In the genomic region with DNA sequence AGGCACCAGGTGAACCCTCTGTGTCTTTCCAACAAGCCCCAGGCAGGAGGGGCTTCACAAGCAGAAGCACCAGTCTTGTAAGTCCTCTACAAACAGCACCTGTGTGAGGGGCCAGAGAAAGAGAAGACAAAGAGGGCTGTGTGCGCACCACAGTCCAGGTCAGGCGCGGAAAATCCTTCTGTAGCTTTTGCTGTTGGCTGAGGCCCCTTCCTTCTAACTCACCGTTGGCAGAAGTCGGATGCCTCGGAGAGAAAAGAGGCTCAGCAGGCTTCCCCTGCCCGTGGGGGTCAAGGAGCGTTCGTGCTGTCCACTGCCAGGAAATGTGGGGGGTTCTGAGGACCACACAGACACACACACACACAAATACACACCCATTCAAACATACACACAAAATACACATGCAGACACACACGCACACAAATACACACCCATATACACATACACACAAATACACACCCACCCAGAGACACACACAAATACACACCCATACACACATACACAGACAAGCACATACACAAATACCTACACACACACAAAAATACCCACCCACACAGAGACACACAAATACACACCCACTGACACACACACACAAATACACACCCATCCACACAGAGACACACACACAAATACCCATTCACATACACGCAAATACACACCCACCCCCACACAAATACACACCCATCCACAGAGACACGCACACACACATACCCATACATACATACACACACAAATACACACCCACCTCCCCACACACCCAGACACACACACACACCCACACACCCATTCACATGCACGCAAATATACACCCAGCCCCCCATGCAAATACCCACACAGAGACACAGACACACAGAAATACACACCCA, we compare ENCODE assay signal across 12 cellular contexts. TPM values are rescaled to one million over a fixed set of nuclear protein-coding genes. Genes with fewer than 3 reads are reported as not detected.
DNase-seq lines count a peak whose midpoint lies in the region; ATAC-seq, FAIRE-seq and TF ChIP-seq lines count a peak whose summit lies in the region.
"Had no signal": no experiment of that assay in that cellular context is flagged by ENCODE, and none has a peak within 500 bp of the region (broad histone marks: within the 10 kb centered on the region; RNA-seq: fewer than 3 reads in every experiment).

No MANE protein-coding gene starts in this region.

- H3K4me3 Mint-ChIP-seq in Calu3 (ENCODE audit: low read depth, unreplicated experiment), result peak overlapping the region; percentile 52
- H3K4me3 Mint-ChIP-seq in natural killer cell treated with Interleukin-12 subunit alpha and Interleukin-12 subunit beta and Interleukin-15 and Interleukin-18, amount 100 ng/mL, for 72 hours, result no peak overlapping the region
- no peak overlapping the region for H3K4me3 Mint-ChIP-seq in GM23338
- H3K4me3 Mint-ChIP-seq in osteocyte (ENCODE audit: unreplicated experiment), result no peak overlapping the region
- H3K4me3 Mint-ChIP-seq: activated CD4-positive, alpha-beta memory T cell treated with anti-CD3 and anti-CD28 coated beads for 36 hours had no signal

- no peak for TF ChIP-seq EP300 in K562 (IDR thresholded peaks at IDR 0.05; ENCODE audit: low read length)

- H4K20me1 ChIP-seq in K562 (replicated peaks; ENCODE audit: control insufficient read depth, insufficient read depth, low read length) (no peaks in the 10 kb centered on the region; the same call in 1 of the 2 replicates), GM23338 (replicated peaks; ENCODE audit: insufficient read depth) (no peaks in the 10 kb centered on the region)

- H3K9me3 ChIP-seq in K562 (replicated peaks; ENCODE audit: control insufficient read depth, insufficient read depth, low read depth, low read length), result no peaks in the 10 kb centered on the region
- H3K9me3 ChIP-seq: SJSA1, transverse colon had no signal

- TF ChIP-seq RAD21 in K562 (CRISPR knock-in tag; conservative IDR thresholded peaks at IDR 0.05 in 1 of 2, IDR thresholded peaks at IDR 0.05 in 1 of 2), result no peak

- H3K36me3 Mint-ChIP-seq in Calu3 (ENCODE audit: insufficient read depth, unreplicated experiment) (peaks cover 34% of the 10 kb centered on the region), GM23338 (ENCODE audit: low read depth) (no peaks in the 10 kb centered on the region), osteocyte (ENCODE audit: unreplicated experiment) (no peaks in the 10 kb centered on the region)
- no peaks in the 10 kb centered on the region for H3K36me3 Mint-ChIP-seq in natural killer cell treated with Interleukin-12 subunit alpha and Interleukin-12 subunit beta and Interleukin-15 and Interleukin-18, amount 100 ng/mL, for 72 hours
- H3K36me3 Mint-ChIP-seq: activated CD4-positive, alpha-beta memory T cell treated with anti-CD3 and anti-CD28 coated beads for 36 hours had no signal

- no peaks in the 10 kb centered on the region for H3K79me2 ChIP-seq in K562 (ENCODE audit: control insufficient read depth, insufficient read depth, low read length)
- H3K79me2 ChIP-seq in GM23338 (replicated peaks; ENCODE audit: insufficient read depth), result no peaks in the 10 kb centered on the region

- H3K36me3 ChIP-seq in K562 (ENCODE audit: control insufficient read depth, insufficient read depth, low read length) (no peaks in the 10 kb centered on the region), GM23338 (ENCODE audit: insufficient read depth) (no peaks in the 10 kb centered on the region)
- H3K36me3 ChIP-seq: SJSA1, transverse colon had no signal

- H3K27ac ChIP-seq in K562 (ENCODE audit: extremely low read depth, low read depth, low read length) (no peak overlapping the region), GM23338 (ENCODE audit: low read depth) (no peak overlapping the region)

- H3K27me3 Mint-ChIP-seq in Calu3 (ENCODE audit: unreplicated experiment) (no peaks in the 10 kb centered on the region), GM23338 (ENCODE audit: insufficient read depth, low read depth, poor library complexity) (peaks cover 14% of the 10 kb centered on the region), osteocyte (ENCODE audit: unreplicated experiment) (no peaks in the 10 kb centered on the region)
- no peaks in the 10 kb centered on the region for H3K27me3 Mint-ChIP-seq in natural killer cell treated with Interleukin-12 subunit alpha and Interleukin-12 subunit beta and Interleukin-15 and Interleukin-18, amount 100 ng/mL, for 72 hours

- H3K9ac ChIP-seq in K562 (ENCODE audit: insufficient read depth in 1 of 2, low read depth in 2 of 2, low read length in 2 of 2), result no peak overlapping the region

- CTCF ChIA-PET in Calu3 (lab: Charles Lee), result interaction anchor here (0.7 to 1.1 kb wide), 3 partner anchors 21 to 61 kb away, joined by 3 read pairs; partner anchors contain the start of gene PRSS22
- CTCF ChIA-PET in K562 (lab: Yijun Ruan, JAX; ENCODE audit: low intra/inter-chr PET ratio), result interaction anchor here (0.6 to 3.1 kb wide), 2 partner anchors 83 to 223 kb away, joined by 3 to 23 read pairs; no protein-coding TSS in a partner anchor

- H3K27me3 ChIP-seq in K562 (ENCODE audit: control insufficient read depth in 2 of 2, insufficient read depth in 2 of 2, low read length in 2 of 2) (peaks cover 13 to 35% of the 10 kb centered on the region in 2 experiments), GM23338 (ENCODE audit: insufficient read depth) (no peaks in the 10 kb centered on the region)
- H3K27me3 ChIP-seq: SJSA1 had no signal

- WGBS in K562 (ENCODE audit: insufficient coverage, low coverage, missing lambda C conversion rate), result 28% methylated on average over 13 of the region's 13 CpGs

- peak overlapping the region; percentile 94 for H3K27ac Mint-ChIP-seq in Calu3 (ENCODE audit: unreplicated experiment)
- peak overlapping the region; percentile 1 to 8 for H3K27ac Mint-ChIP-seq in natural killer cell treated with Interleukin-12 subunit alpha and Interleukin-12 subunit beta and Interleukin-15 and Interleukin-18, amount 100 ng/mL, for 72 hours
- no peak overlapping the region for H3K27ac Mint-ChIP-seq in GM23338
- no peak overlapping the region for H3K27ac Mint-ChIP-seq in osteocyte (ENCODE audit: unreplicated experiment)
- H3K27ac Mint-ChIP-seq: activated CD4-positive, alpha-beta memory T cell treated with anti-CD3 and anti-CD28 coated beads for 36 hours had no signal

- intact Hi-C loops in Calu3 (cut with micrococcal nuclease; ENCODE audit: unreplicated experiment), result loop anchor here (5.0 kb wide), 1 partner anchor 60 kb away; the partner anchor contains the start of gene ELOB
- intact Hi-C loops in K562 (cut with micrococcal nuclease), result loop anchor here (5.0 kb wide), 1 partner anchor 80 kb away; no protein-coding TSS in a partner anchor

- H3K9me2 ChIP-seq in GM23338 (ENCODE audit: insufficient read depth), result no peaks in the 10 kb centered on the region

- H3K4me1 ChIP-seq in K562 (replicated peaks in 1 of 2; ENCODE audit: control insufficient read depth in 2 of 2, insufficient read depth in 2 of 2, low read length in 2 of 2) (peaks cover 0 to 31% of the 10 kb centered on the region in 2 experiments; a peak in 3 of 5 replicates), GM23338 (ENCODE audit: insufficient read depth) (no peaks in the 10 kb centered on the region)

- BruUV-seq in Calu3 (replicated peaks; lab: Mats Ljungman, UMichigan) (no TSS peak), K562 (replicated peaks; lab: Mats Ljungman, UMichigan) (no TSS peak)

- DNase-seq in Calu3 (no peak), K562 (ENCODE audit: extremely low read depth in 1 of 4, low spot score in 3 of 4) (no peak), GM23338 (ENCODE audit: low spot score) (no peak), osteocyte (ENCODE audit: extremely low spot score, unreplicated experiment) (no peak), NCI-H2196 (lab: John Stamatoyannopoulos, UW; ENCODE audit: unreplicated experiment) (no peak)
- no peak for DNase-seq in natural killer cell treated with Interleukin-12 subunit alpha and Interleukin-12 subunit beta and Interleukin-15 and Interleukin-18, amount 100 ng/mL, for 72 hours (ENCODE audit: low spot score)
- DNase-seq: activated CD4-positive, alpha-beta memory T cell treated with anti-CD3 and anti-CD28 coated beads for 36 hours; DMS 273 treated with DMSO at 0.1 percent for 48 hours; transverse colon had no signal

- H3K4me2 ChIP-seq in K562 (ENCODE audit: insufficient read depth, low read length) (no peak overlapping the region), GM23338 (no peak overlapping the region)

- H3F3A ChIP-seq in GM23338 (replicated peaks; ENCODE audit: low read depth), result no peaks in the 10 kb centered on the region; the same call in 1 of the 2 replicates

- no peaks in the 10 kb centered on the region for H3K9me1 ChIP-seq in K562 (ENCODE audit: control insufficient read depth, insufficient read depth, low read length)

- TF ChIP-seq POLR2A in K562 (conservative IDR thresholded peaks at IDR 0.05), result no peak

- no peak for FAIRE-seq in K562 (lab: Jason Lieb, UNC)

- H3K4me1 Mint-ChIP-seq in Calu3 (ENCODE audit: low read depth, unreplicated experiment) (peaks cover 51% of the 10 kb centered on the region), GM23338 (peaks cover 14% of the 10 kb centered on the region), osteocyte (ENCODE audit: unreplicated experiment) (peaks cover 14% of the 10 kb centered on the region)
- peaks cover 29 to 47% of the 10 kb centered on the region in 2 donors for H3K4me1 Mint-ChIP-seq in natural killer cell treated with Interleukin-12 subunit alpha and Interleukin-12 subunit beta and Interleukin-15 and Interleukin-18, amount 100 ng/mL, for 72 hours (ENCODE audit: low read depth in 2 of 2)

- TF ChIP-seq CTCF in Calu3 (IDR thresholded peaks at IDR 0.05; ENCODE audit: unreplicated experiment) (no peak), K562 (IDR thresholded peaks at IDR 0.05 in 2 of 3, conservative IDR thresholded peaks at IDR 0.05 in 1 of 3; ENCODE audit: insufficient read depth in 2 of 3, low read depth in 1 of 3, low read length in 3 of 3) (no peak), GM23338 (conservative IDR thresholded peaks at IDR 0.05; ENCODE audit: low read depth in 2 of 2) (no peak), osteocyte (IDR thresholded peaks at IDR 0.05) (no peak)

- H3K4me3 ChIP-seq in K562 (no peak overlapping the region), GM23338 (no peak overlapping the region)
- H3K4me3 ChIP-seq: SJSA1, transverse colon had no signal

- in situ Hi-C loops in K562 (cut with MboI), result loop anchor here (5.0 kb wide), 2 partner anchors 35 to 90 kb away; no protein-coding TSS in a partner anchor

- POLR2A ChIA-PET in K562 (lab: Yijun Ruan, JAX), result no interaction called here

- ATAC-seq in K562 (no peak), GM23338 (no peak)
- ATAC-seq in natural killer cell treated with Interleukin-12 subunit alpha and Interleukin-12 subunit beta and Interleukin-15 and Interleukin-18, amount 100 ng/mL, for 72 hours, result no peak

- no peaks in the 10 kb centered on the region for H3K9me3 Mint-ChIP-seq in Calu3 (ENCODE audit: low read depth, unreplicated experiment)
- H3K9me3 Mint-ChIP-seq in natural killer cell treated with Interleukin-12 subunit alpha and Interleukin-12 subunit beta and Interleukin-15 and Interleukin-18, amount 100 ng/mL, for 72 hours, result no peaks in the 10 kb centered on the region
- no peaks in the 10 kb centered on the region; the same call in 2 of the 3 replicates for H3K9me3 Mint-ChIP-seq in GM23338
- no peaks in the 10 kb centered on the region for H3K9me3 Mint-ChIP-seq in osteocyte (ENCODE audit: unreplicated experiment)
- H3K9me3 Mint-ChIP-seq: activated CD4-positive, alpha-beta memory T cell treated with anti-CD3 and anti-CD28 coated beads for 36 hours had no signal

- H2AFZ ChIP-seq in K562 (ENCODE audit: low read depth, low read length) (no peak overlapping the region), GM23338 (no peak overlapping the region)

RNA-seq across cellular contexts. Expression of gene ZG16B, which starts 6.8 kb away (rescaled TPM):
- total RNA-seq in Calu3 (2022) (10.3 and 15.5 TPM in 2 replicates), K562 (2014; rRNA removed) (0.24 TPM in 1 of 2 replicates, not detected in the other), K562 (2014; rRNA removed; fragmentation: Illumina TruSeq; extraction: Trizol) (not detected in 2 replicates), K562 (2015; rRNA removed; fragmentation: Illumina TruSeq; extraction: Trizol) (0.25 TPM in 1 of 2 replicates, not detected in the other), K562 (2021) (0.35 and 0.40 TPM in 2 replicates), osteocyte (not detected in 2 replicates)
- 1.4 TPM in 1 of 2 replicates, not detected in the other for total RNA-seq in K562 (2011; cell fraction: chromatin; rRNA removed; ENCODE audit: low replicate concordance)
- total RNA-seq in K562 (2011; cell fraction: nucleolus; rRNA removed), result 0.83 TPM in 1 of 2 replicates, not detected in the other
- total RNA-seq in K562 (2011; cell fraction: nucleoplasm; rRNA removed), result not detected in 2 replicates
- polyA plus RNA-seq in K562 (2011; rRNA removed) (0.43 and 0.58 TPM in 2 replicates), K562 (2014; fragmentation: Illumina TruSeq; extraction: Trizol) (0.40 TPM in 1 of 2 replicates, not detected in the other), K562 (2014; fragmentation: Nextera tagmentation; extraction: Ambion mirVana) (not detected), K562 (2014; rRNA removed) (0.33 and 0.49 TPM in 2 replicates), GM23338 (2016; fragmentation: Nextera tagmentation; extraction: Ambion mirVana) (not detected in 2 replicates)
- 0.40 and 0.46 TPM in 2 replicates for polyA plus RNA-seq in K562 (2011; cell fraction: cytosol; rRNA removed)
- polyA plus RNA-seq in K562 (2011; cell fraction: nucleus; rRNA removed), result 1.2 and 1.5 TPM in 2 replicates
- 0.87 and 2.6 TPM in 2 replicates for polyA plus RNA-seq in K562 (2012)
- 0.45 TPM in 1 of 2 replicates, not detected in the other for polyA minus RNA-seq in K562 (2011; rRNA and poly(A)+ RNA removed)
- polyA minus RNA-seq in K562 (2011; cell fraction: cytosol; rRNA and poly(A)+ RNA removed), result not detected in 2 replicates
- 0.56 and 0.67 TPM in 2 replicates for polyA minus RNA-seq in K562 (2011; cell fraction: nucleus; rRNA and poly(A)+ RNA removed)
- 10 to 100 TPM in 1 of 2 donors, 1 to 10 TPM in 1; 3.8 to 22.1 TPM for total RNA-seq in natural killer cell treated with Interleukin-12 subunit alpha and Interleukin-12 subunit beta and Interleukin-15 and Interleukin-18, amount 100 ng/mL, for 72 hours
- not detected in 2 replicates for total RNA-seq in GM23338 (2014; rRNA removed; shearing (Covaris generic))

RNA-seq across cellular contexts. Expression of gene PRSS21, which starts 19.8 kb away (rescaled TPM):
- total RNA-seq in Calu3 (2022), result not detected in 2 replicates
- 205 and 513 TPM in 2 replicates for total RNA-seq in K562 (2011; cell fraction: chromatin; rRNA removed; ENCODE audit: low replicate concordance)
- total RNA-seq in K562 (2011; cell fraction: nucleolus; rRNA removed), result 438 and 448 TPM in 2 replicates
- 292 and 307 TPM in 2 replicates for total RNA-seq in K562 (2011; cell fraction: nucleoplasm; rRNA removed)
- total RNA-seq in K562 (2014; rRNA removed), result 61.3 and 77.8 TPM in 2 replicates
- 41.5 and 43.6 TPM in 2 replicates for total RNA-seq in K562 (2014; rRNA removed; fragmentation: Illumina TruSeq; extraction: Trizol)
- total RNA-seq in K562 (2015; rRNA removed; fragmentation: Illumina TruSeq; extraction: Trizol), result 41.7 and 43.7 TPM in 2 replicates
- 113 and 121 TPM in 2 replicates for total RNA-seq in K562 (2021)
- polyA plus RNA-seq in K562 (2011; rRNA removed), result 112 and 157 TPM in 2 replicates
- 149 and 221 TPM in 2 replicates for polyA plus RNA-seq in K562 (2011; cell fraction: cytosol; rRNA removed)
- 780 and 951 TPM in 2 replicates for polyA plus RNA-seq in K562 (2011; cell fraction: nucleus; rRNA removed)
- 109 and 148 TPM in 2 replicates for polyA plus RNA-seq in K562 (2012)
- 76.1 and 104 TPM in 2 replicates for polyA plus RNA-seq in K562 (2014; fragmentation: Illumina TruSeq; extraction: Trizol)
- polyA plus RNA-seq in K562 (2014; fragmentation: Nextera tagmentation; extraction: Ambion mirVana), result 10 to 100 TPM; 12.1 to 21.0 TPM
- polyA plus RNA-seq in K562 (2014; rRNA removed), result 106 and 107 TPM in 2 replicates
- 23.0 and 37.7 TPM in 2 replicates for polyA minus RNA-seq in K562 (2011; rRNA and poly(A)+ RNA removed)
- polyA minus RNA-seq in K562 (2011; cell fraction: cytosol; rRNA and poly(A)+ RNA removed), result 26.8 and 31.8 TPM in 2 replicates
- 53.4 and 78.8 TPM in 2 replicates for polyA minus RNA-seq in K562 (2011; cell fraction: nucleus; rRNA and poly(A)+ RNA removed)
- total RNA-seq in natural killer cell treated with Interleukin-12 subunit alpha and Interleukin-12 subunit beta and Interleukin-15 and Interleukin-18, amount 100 ng/mL, for 72 hours, result 10 to 100 TPM in 1 of 2 donors, under 1 TPM in 1; 0.53 to 21.5 TPM
- 1.1 and 2.4 TPM in 2 replicates for total RNA-seq in GM23338 (2014; rRNA removed; shearing (Covaris generic))
- 3.1 and 4.0 TPM in 2 replicates for polyA plus RNA-seq in GM23338 (2016; fragmentation: Nextera tagmentation; extraction: Ambion mirVana)
- total RNA-seq in osteocyte, result not detected in 2 replicates
- total RNA-seq: SJSA1 had no signal

RNA-seq across cellular contexts. Expression of gene PRSS22, which starts 21.1 kb away (rescaled TPM):
- total RNA-seq in Calu3 (2022) (140 and 141 TPM in 2 replicates), K562 (2014; rRNA removed) (not detected in 2 replicates), K562 (2014; rRNA removed; fragmentation: Illumina TruSeq; extraction: Trizol) (not detected in 2 replicates), K562 (2015; rRNA removed; fragmentation: Illumina TruSeq; extraction: Trizol) (not detected in 2 replicates), K562 (2021) (not detected in 2 replicates), osteocyte (not detected in 2 replicates)
- total RNA-seq in K562 (2011; cell fraction: chromatin; rRNA removed; ENCODE audit: low replicate concordance), result not detected in 2 replicates
- not detected in 2 replicates for total RNA-seq in K562 (2011; cell fraction: nucleolus; rRNA removed)
- not detected in 2 replicates for total RNA-seq in K562 (2011; cell fraction: nucleoplasm; rRNA removed)
- polyA plus RNA-seq in K562 (2011; rRNA removed) (0.13 TPM in 1 of 2 replicates, not detected in the other), K562 (2014; fragmentation: Illumina TruSeq; extraction: Trizol) (not detected in 2 replicates), K562 (2014; fragmentation: Nextera tagmentation; extraction: Ambion mirVana) (not detected), K562 (2014; rRNA removed) (0.42 TPM in 1 of 2 replicates, not detected in the other), GM23338 (2016; fragmentation: Nextera tagmentation; extraction: Ambion mirVana) (1.3 and 2.1 TPM in 2 replicates)
- 0.07 TPM in 1 of 2 replicates, not detected in the other for polyA plus RNA-seq in K562 (2011; cell fraction: cytosol; rRNA removed)
- polyA plus RNA-seq in K562 (2011; cell fraction: nucleus; rRNA removed), result 0.29 and 0.97 TPM in 2 replicates
- polyA plus RNA-seq in K562 (2012), result 0.24 TPM in 1 of 2 replicates, not detected in the other
- not detected in 2 replicates for polyA minus RNA-seq in K562 (2011; rRNA and poly(A)+ RNA removed)
- polyA minus RNA-seq in K562 (2011; cell fraction: cytosol; rRNA and poly(A)+ RNA removed), result not detected in 2 replicates
- not detected in 2 replicates for polyA minus RNA-seq in K562 (2011; cell fraction: nucleus; rRNA and poly(A)+ RNA removed)
- under 1 TPM; 0.86 TPM for total RNA-seq in natural killer cell treated with Interleukin-12 subunit alpha and Interleukin-12 subunit beta and Interleukin-15 and Interleukin-18, amount 100 ng/mL, for 72 hours
- total RNA-seq in GM23338 (2014; rRNA removed; shearing (Covaris generic)), result 2.0 and 4.6 TPM in 2 replicates
- total RNA-seq: dermis blood vessel endothelial cell, pulmonary artery endothelial cell, SJSA1 had no signal

RNA-seq across cellular contexts. Expression of gene PRSS41, which starts 38.6 kb away (rescaled TPM):
- not detected in 2 replicates for total RNA-seq in Calu3 (2022)
- not detected in 2 replicates for total RNA-seq in K562 (2011; cell fraction: chromatin; rRNA removed; ENCODE audit: low replicate concordance)
- total RNA-seq in K562 (2011; cell fraction: nucleolus; rRNA removed), result not detected in 2 replicates
- not detected in 2 replicates for total RNA-seq in K562 (2011; cell fraction: nucleoplasm; rRNA removed)
- total RNA-seq in K562 (2014; rRNA removed), result not detected in 2 replicates
- total RNA-seq in K562 (2014; rRNA removed; fragmentation: Illumina TruSeq; extraction: Trizol), result not detected in 2 replicates
- not detected in 2 replicates for total RNA-seq in K562 (2015; rRNA removed; fragmentation: Illumina TruSeq; extraction: Trizol)
- total RNA-seq in K562 (2021), result not detected in 2 replicates
- polyA plus RNA-seq in K562 (2011; rRNA removed), result not detected in 2 replicates
- not detected in 2 replicates for polyA plus RNA-seq in K562 (2011; cell fraction: cytosol; rRNA removed)
- not detected in 2 replicates for polyA plus RNA-seq in K562 (2011; cell fraction: nucleus; rRNA removed)
- not detected in 2 replicates for polyA plus RNA-seq in K562 (2012)
- not detected in 2 replicates for polyA plus RNA-seq in K562 (2014; fragmentation: Illumina TruSeq; extraction: Trizol)
- polyA plus RNA-seq in K562 (2014; fragmentation: Nextera tagmentation; extraction: Ambion mirVana), result not detected
- polyA plus RNA-seq in K562 (2014; rRNA removed), result not detected in 2 replicates
- polyA minus RNA-seq in K562 (2011; rRNA and poly(A)+ RNA removed), result 0.18 TPM in 1 of 2 replicates, not detected in the other
- polyA minus RNA-seq in K562 (2011; cell fraction: cytosol; rRNA and poly(A)+ RNA removed), result not detected in 2 replicates
- polyA minus RNA-seq in K562 (2011; cell fraction: nucleus; rRNA and poly(A)+ RNA removed), result not detected in 2 replicates
- total RNA-seq in natural killer cell treated with Interleukin-12 subunit alpha and Interleukin-12 subunit beta and Interleukin-15 and Interleukin-18, amount 100 ng/mL, for 72 hours, result not detected
- total RNA-seq in GM23338 (2014; rRNA removed; shearing (Covaris generic)), result not detected in 2 replicates
- polyA plus RNA-seq in GM23338 (2016; fragmentation: Nextera tagmentation; extraction: Ambion mirVana), result not detected in 2 replicates
- total RNA-seq in osteocyte, result not detected in 2 replicates
- total RNA-seq: activated CD4-positive, alpha-beta memory T cell treated with anti-CD3 and anti-CD28 coated beads for 36 hours; dermis blood vessel endothelial cell; pulmonary artery endothelial cell; SJSA1; transverse colon had no signal

RNA-seq across cellular contexts. Expression of gene FLYWCH2, which starts 46.1 kb away (rescaled TPM):
- total RNA-seq in Calu3 (2022), result 10.8 and 13.0 TPM in 2 replicates
- total RNA-seq in K562 (2011; cell fraction: chromatin; rRNA removed; ENCODE audit: low replicate concordance), result 2.1 and 5.8 TPM in 2 replicates
- 5.5 and 7.5 TPM in 2 replicates for total RNA-seq in K562 (2011; cell fraction: nucleolus; rRNA removed)
- total RNA-seq in K562 (2011; cell fraction: nucleoplasm; rRNA removed), result 3.2 and 5.1 TPM in 2 replicates
- 55.5 and 69.2 TPM in 2 replicates for total RNA-seq in K562 (2014; rRNA removed)
- total RNA-seq in K562 (2014; rRNA removed; fragmentation: Illumina TruSeq; extraction: Trizol), result 3.5 and 4.8 TPM in 2 replicates
- 24.2 and 28.0 TPM in 2 replicates for total RNA-seq in K562 (2015; rRNA removed; fragmentation: Illumina TruSeq; extraction: Trizol)
- total RNA-seq in K562 (2021), result 25.4 and 28.4 TPM in 2 replicates
- polyA plus RNA-seq in K562 (2011; rRNA removed), result 7.6 and 11.4 TPM in 2 replicates
- polyA plus RNA-seq in K562 (2011; cell fraction: cytosol; rRNA removed), result 18.7 and 38.7 TPM in 2 replicates
- polyA plus RNA-seq in K562 (2011; cell fraction: nucleus; rRNA removed), result 9.2 and 10.8 TPM in 2 replicates
- 21.3 and 30.5 TPM in 2 replicates for polyA plus RNA-seq in K562 (2012)
- 5.8 and 22.3 TPM in 2 replicates for polyA plus RNA-seq in K562 (2014; fragmentation: Illumina TruSeq; extraction: Trizol)
- 1 to 10 TPM in 1 of 2 experiments, under 1 TPM in 1; 0.70 to 1.4 TPM for polyA plus RNA-seq in K562 (2014; fragmentation: Nextera tagmentation; extraction: Ambion mirVana)
- polyA plus RNA-seq in K562 (2014; rRNA removed), result 45.7 and 52.6 TPM in 2 replicates
- polyA minus RNA-seq in K562 (2011; rRNA and poly(A)+ RNA removed), result 0.96 and 1.9 TPM in 2 replicates
- polyA minus RNA-seq in K562 (2011; cell fraction: cytosol; rRNA and poly(A)+ RNA removed), result 8.5 and 10.3 TPM in 2 replicates
- 2.6 and 4.6 TPM in 2 replicates for polyA minus RNA-seq in K562 (2011; cell fraction: nucleus; rRNA and poly(A)+ RNA removed)
- total RNA-seq in natural killer cell treated with Interleukin-12 subunit alpha and Interleukin-12 subunit beta and Interleukin-15 and Interleukin-18, amount 100 ng/mL, for 72 hours, result 10 to 100 TPM; 21.5 to 24.7 TPM
- 45.0 and 48.7 TPM in 2 replicates for total RNA-seq in GM23338 (2014; rRNA removed; shearing (Covaris generic))
- polyA plus RNA-seq in GM23338 (2016; fragmentation: Nextera tagmentation; extraction: Ambion mirVana), result 30.9 and 38.6 TPM in 2 replicates
- 49.6 and 54.0 TPM in 2 replicates for total RNA-seq in osteocyte

Comparison
In these comparisons a context has a peak if more than half of its experiments do, and no peak if none do; other contexts are left out.
1. H3K27ac Mint-ChIP-seq: peak in Calu3 (single experiment) and natural killer cell treated with Interleukin-12 subunit alpha and Interleukin-12 subunit beta and Interleukin-15 and Interleukin-18, amount 100 ng/mL, for 72 hours (2 of 2); none in GM23338 (single experiment) and osteocyte (single experiment).
2. RNA of gene PRSS22, which starts 21.1 kb away (total RNA-seq): 140 to 141 TPM in Calu3; 2.0 to 4.6 TPM in GM23338, 0.86 TPM in natural killer cell treated with Interleukin-12 subunit alpha and Interleukin-12 subunit beta and Interleukin-15 and Interleukin-18, amount 100 ng/mL, for 72 hours, not detected in K562 and not detected in osteocyte; every median in the first group is over 10 times any median in the second.